16 cellular contexts compared by ENCODE assay signal in genomic region chr2:237742614-237743013, GRCh38. TPM values are rescaled to one million over a fixed set of nuclear protein-coding genes. Genes with fewer than 3 reads are reported as not detected.
DNase-seq lines count a peak whose midpoint lies in the region; ATAC-seq and TF ChIP-seq lines count a peak whose summit lies in the region.
"Had no signal": no experiment of that assay in that cellular context is flagged by ENCODE, and none has a peak within 500 bp of the region (broad histone marks: within the 10 kb centered on the region; RNA-seq: fewer than 3 reads in every experiment).

No MANE protein-coding gene starts in this region.

- H3K36me3 ChIP-seq in breast epithelium (no peaks in the 10 kb centered on the region), mucosa of descending colon (ENCODE audit: low read depth) (no peaks in the 10 kb centered on the region), transverse colon (no peaks in the 10 kb centered on the region)

- H3K4me1 ChIP-seq in breast epithelium (no peaks in the 10 kb centered on the region), mucosa of descending colon (ENCODE audit: low read depth) (peaks cover 37% of the 10 kb centered on the region), transverse colon (peaks cover 26 to 74% (median 30%) of the 10 kb centered on the region in 4 donors)

- H3K4me3 ChIP-seq in breast epithelium (no peak overlapping the region), mucosa of descending colon (no peak overlapping the region), transverse colon (no peak overlapping the region)
- H3K4me3 ChIP-seq: GM12878, GM23248 had no signal

- peak; percentile 46 for ATAC-seq in mucosa of descending colon
- ATAC-seq in GM21786 (IDR thresholded peaks at IDR 0.05; ENCODE audit: unreplicated experiment), result no peak
- no peak for ATAC-seq in GM19455 (IDR thresholded peaks at IDR 0.05; ENCODE audit: unreplicated experiment)
- ATAC-seq: activated CD4-positive, CD25-positive, alpha-beta regulatory T cell treated with anti-CD3 and anti-CD28 coated beads, Interleukin-2, amount 50 U/mL, for 24 hours; GM12878 had no signal

- no peak for TF ChIP-seq EP300 in transverse colon (IDR thresholded peaks at IDR 0.05; ENCODE audit: low read depth)

- BruUV-seq in MCF 10A (replicated peaks; lab: Mats Ljungman, UMichigan), result no TSS peak

- WGBS in transverse colon (ENCODE audit: low coverage in 1 of 2), 2 donors, result 71 to 84% methylated on average over 1 to 3 of the region's 3 CpGs

- no peaks in the 10 kb centered on the region for H3K9me3 ChIP-seq in breast epithelium
- no peaks in the 10 kb centered on the region for H3K9me3 ChIP-seq in mucosa of descending colon
- H3K9me3 ChIP-seq in transverse colon, result no peaks in the 10 kb centered on the region

- H3K9me3 Mint-ChIP-seq in MCF 10A (ENCODE audit: unreplicated experiment), result no peaks in the 10 kb centered on the region
- no peaks in the 10 kb centered on the region for H3K9me3 Mint-ChIP-seq in activated T-helper 1 cell treated with anti-CD3 and anti-CD28 coated beads, Interleukin-12 subunit alpha, Interleukin-12 subunit beta, Interleukin-2, Interleukin-4 antibody, amounts not matched to agents 30 ng/mL and 10 ng/mL and 1 ng/mL, durations not matched to agents 14 hours and 24 hours and 36 hours

- H3K4me3 Mint-ChIP-seq in MCF 10A (ENCODE audit: unreplicated experiment), result no peak overlapping the region
- no peak overlapping the region for H3K4me3 Mint-ChIP-seq in activated T-helper 1 cell treated with anti-CD3 and anti-CD28 coated beads, Interleukin-12 subunit alpha, Interleukin-12 subunit beta, Interleukin-2, Interleukin-4 antibody, amounts not matched to agents 30 ng/mL and 10 ng/mL and 1 ng/mL, durations not matched to agents 14 hours and 24 hours and 36 hours

- no peak for DNase-seq in MCF 10A (ENCODE audit: unreplicated experiment)
- no peak for DNase-seq in breast epithelium (ENCODE audit: low spot score in 2 of 2)
- no peak for DNase-seq in activated T-helper 1 cell treated with anti-CD3 and anti-CD28 coated beads, Interleukin-12 subunit alpha, Interleukin-12 subunit beta, Interleukin-2, Interleukin-4 antibody, amounts not matched to agents 30 ng/mL and 10 ng/mL and 1 ng/mL, durations not matched to agents 14 hours and 24 hours and 36 hours (ENCODE audit: low spot score)
- DNase-seq in mucosa of descending colon, result no peak
- DNase-seq in transverse colon, result no peak
- DNase-seq in NCI-H1694 (lab: John Stamatoyannopoulos, UW), result no peak
- DNase-seq: AML-193; GM23248; midbrain; NCI-H2107; NK-92 treated with Interleukin-12 subunit alpha and Interleukin-12 subunit beta, amount 100 ng/mL, for 24 hours; stimulated activated CD4-positive, alpha-beta T cell treated with anti-CD3 and anti-CD28 coated beads, Interleukin-2, amount 100 ng/mL, for 48 hours had no signal

- in situ Hi-C loops in transverse colon (cut with MboI; ENCODE audit: low pct_ligation_motif_present in 1 of 4, low pct_unique_long_range_greater_than_20kb in 1 of 4, low sequenced_read_pairs in 3 of 4), result loop anchor here (5.0 to 25.0 kb wide), 5 partner anchors 68 to 238 kb away; partner anchors contain the start of gene RAB17 (in 1 of the 4)

- intact Hi-C loops in MCF 10A (cut with micrococcal nuclease), result no loop called here
- intact Hi-C loops in breast epithelium (cut with DNase I; ENCODE audit: low total_unique reads), result loop anchor here (10.0 kb wide), 2 partner anchors 68 to 158 kb away; no protein-coding TSS in a partner anchor
- intact Hi-C loops in activated T-helper 1 cell treated with anti-CD3 and anti-CD28 coated beads, Interleukin-12 subunit alpha, Interleukin-12 subunit beta, Interleukin-2, Interleukin-4 antibody, amounts not matched to agents 30 ng/mL and 10 ng/mL and 1 ng/mL, durations not matched to agents 14 hours and 24 hours and 36 hours (cut with micrococcal nuclease), result no loop called here
- intact Hi-C loops in mucosa of descending colon (cut with DNase I, micrococcal nuclease), result loop anchor here (10.0 kb wide), 1 partner anchor 158 kb away; no protein-coding TSS in a partner anchor
- intact Hi-C loops in transverse colon (cut with DNase I; ENCODE audit: low total_unique reads), result loop anchor here (10.0 kb wide), 1 partner anchor 118 kb away; the partner anchor contains the start of gene LRRFIP1

- H3K27ac ChIP-seq in breast epithelium (peak overlapping the region in 1 of 2 donors; percentile 26), transverse colon (peak overlapping the region; percentile 42 to 86 (median 66))
- H3K27ac ChIP-seq: GM23248 had no signal

- H3K4me1 Mint-ChIP-seq in MCF 10A (ENCODE audit: insufficient read depth, unreplicated experiment), result peaks cover 26% of the 10 kb centered on the region
- peaks cover 37% of the 10 kb centered on the region for H3K4me1 Mint-ChIP-seq in activated T-helper 1 cell treated with anti-CD3 and anti-CD28 coated beads, Interleukin-12 subunit alpha, Interleukin-12 subunit beta, Interleukin-2, Interleukin-4 antibody, amounts not matched to agents 30 ng/mL and 10 ng/mL and 1 ng/mL, durations not matched to agents 14 hours and 24 hours and 36 hours (ENCODE audit: low read depth)

- CTCF ChIA-PET in MCF 10A (lab: Yijun Ruan, JAX), result interaction anchor here (0.8 to 11.1 kb wide), 5 partner anchors 11 to 170 kb away, joined by 3 to 206 read pairs (median 34); no protein-coding TSS in a partner anchor

- H3K36me3 Mint-ChIP-seq in MCF 10A (ENCODE audit: insufficient read depth, unreplicated experiment), result peaks cover 51% of the 10 kb centered on the region
- peaks cover 23% of the 10 kb centered on the region for H3K36me3 Mint-ChIP-seq in activated T-helper 1 cell treated with anti-CD3 and anti-CD28 coated beads, Interleukin-12 subunit alpha, Interleukin-12 subunit beta, Interleukin-2, Interleukin-4 antibody, amounts not matched to agents 30 ng/mL and 10 ng/mL and 1 ng/mL, durations not matched to agents 14 hours and 24 hours and 36 hours (ENCODE audit: low read depth)

- TF ChIP-seq POLR2A in breast epithelium (IDR thresholded peaks at IDR 0.05), result no peak
- no peak for TF ChIP-seq POLR2A in transverse colon (IDR thresholded peaks at IDR 0.05)

- no peaks in the 10 kb centered on the region for H3K27me3 Mint-ChIP-seq in MCF 10A (ENCODE audit: insufficient read depth, unreplicated experiment)
- H3K27me3 Mint-ChIP-seq in activated T-helper 1 cell treated with anti-CD3 and anti-CD28 coated beads, Interleukin-12 subunit alpha, Interleukin-12 subunit beta, Interleukin-2, Interleukin-4 antibody, amounts not matched to agents 30 ng/mL and 10 ng/mL and 1 ng/mL, durations not matched to agents 14 hours and 24 hours and 36 hours (ENCODE audit: insufficient read depth), result no peaks in the 10 kb centered on the region

- H3K27ac Mint-ChIP-seq in MCF 10A (ENCODE audit: low read depth, unreplicated experiment), result peak overlapping the region; percentile 19
- H3K27ac Mint-ChIP-seq in activated T-helper 1 cell treated with anti-CD3 and anti-CD28 coated beads, Interleukin-12 subunit alpha, Interleukin-12 subunit beta, Interleukin-2, Interleukin-4 antibody, amounts not matched to agents 30 ng/mL and 10 ng/mL and 1 ng/mL, durations not matched to agents 14 hours and 24 hours and 36 hours, result peak overlapping the region; percentile 68

- POLR2A ChIA-PET in MCF 10A (lab: Yijun Ruan, JAX), result interaction anchor here (1.0 to 1.2 kb wide), 4 partner anchors 16 to 70 kb away, joined by 3 to 4 read pairs (median 3); no protein-coding TSS in a partner anchor

- H3K27me3 ChIP-seq in breast epithelium, result no peaks in the 10 kb centered on the region
- no peaks in the 10 kb centered on the region for H3K27me3 ChIP-seq in transverse colon

- TF ChIP-seq CTCF in MCF 10A (IDR thresholded peaks at IDR 0.05; ENCODE audit: unreplicated experiment), result no peak
- no peak for TF ChIP-seq CTCF in breast epithelium (IDR thresholded peaks at IDR 0.05)
- no peak for TF ChIP-seq CTCF in mucosa of descending colon (IDR thresholded peaks at IDR 0.05)
- no peak for TF ChIP-seq CTCF in transverse colon (IDR thresholded peaks at IDR 0.05)

RNA-seq across cellular contexts. Expression of gene RBM44, which starts 56.0 kb away (rescaled TPM):
- total RNA-seq in MCF 10A (2022), result 0.15 and 0.23 TPM in 2 replicates
- total RNA-seq in breast epithelium, result 1 to 10 TPM; 1.4 to 2.5 (median 2.0) TPM
- 0.49 and 1.1 TPM in 2 replicates for total RNA-seq in activated T-helper 1 cell treated with anti-CD3 and anti-CD28 coated beads, Interleukin-12 subunit alpha, Interleukin-12 subunit beta, Interleukin-2, Interleukin-4 antibody, amounts not matched to agents 30 ng/mL and 10 ng/mL and 1 ng/mL, durations not matched to agents 14 hours and 24 hours and 36 hours
- 1 to 10 TPM in 1 of 3 donors, under 1 TPM in 2; 0.07 to 1.1 (median 0.35) TPM for total RNA-seq in mucosa of descending colon
- total RNA-seq in transverse colon, result 1 to 10 TPM in 1 of 4 donors, under 1 TPM in 2, not detected in 1; 0.27 to 1.2 (median 0.95) TPM

Comparison
In these comparisons a context has a peak if more than half of its experiments do, and no peak if none do; other contexts are left out.
1. intact Hi-C loops: an anchor here in breast epithelium (10.0 kb wide), mucosa of descending colon (10.0 kb wide) and transverse colon (10.0 kb wide); none called in MCF 10A and activated T-helper 1 cell treated with anti-CD3 and anti-CD28 coated beads, Interleukin-12 subunit alpha, Interleukin-12 subunit beta, Interleukin-2, Interleukin-4 antibody, amounts not matched to agents 30 ng/mL and 10 ng/mL and 1 ng/mL, durations not matched to agents 14 hours and 24 hours and 36 hours.